In genomic region chr12:21499765-21500164, GRCh38 we compare ENCODE assay signal across 1 cellular context.
TF ChIP-seq lines count a peak whose summit lies in the region.

No MANE protein-coding gene starts in this region.

TF ChIP-seq in K562, 482 proteins besides CTCF, POLR2A, EP300 and RAD21:
- no peak for TF ChIP-seq GATA2 (CRISPR knock-in tag; IDR thresholded peaks at IDR 0.05)
- no peak for TF ChIP-seq CBFB (CRISPR knock-in tag; IDR thresholded peaks at IDR 0.05)
- TF ChIP-seq NR3C1 (CRISPR knock-in tag; IDR thresholded peaks at IDR 0.05) = no peak
- no peak for TF ChIP-seq MNT (conservative IDR thresholded peaks at IDR 0.05)
- no peak for TF ChIP-seq CBX8 (IDR thresholded peaks at IDR 0.05; ENCODE audit: borderline replicate concordance, extremely low read depth, low read depth, low read length, poor library complexity, severe bottlenecking)
- TF ChIP-seq TRIM25 (IDR thresholded peaks at IDR 0.05; ENCODE audit: borderline replicate concordance) = no peak
- TF ChIP-seq MCM3 (IDR thresholded peaks at IDR 0.05) = no peak
- no peak for TF ChIP-seq ZNF695 (CRISPR knock-in tag; IDR thresholded peaks at IDR 0.05)
- TF ChIP-seq ZSCAN29 (IDR thresholded peaks at IDR 0.05) = no peak
- TF ChIP-seq CBX3 (IDR thresholded peaks at IDR 0.05; ENCODE audit: borderline replicate concordance in 1 of 2, low read length in 2 of 2) = no peak
- TF ChIP-seq NCOR1 (IDR thresholded peaks at IDR 0.05) = no peak
- no peak for TF ChIP-seq ZNF77 (CRISPR knock-in tag; IDR thresholded peaks at IDR 0.05)
- TF ChIP-seq KLF13 (tag; IDR thresholded peaks at IDR 0.05; ENCODE audit: borderline replicate concordance, low read depth) = no peak
- no peak for TF ChIP-seq TAF15 (IDR thresholded peaks at IDR 0.05; ENCODE audit: low read depth, low read length)
- no peak for TF ChIP-seq ATF1 (CRISPR knock-in tag; IDR thresholded peaks at IDR 0.05)
- TF ChIP-seq ATF1 (tag; IDR thresholded peaks at IDR 0.05) = no peak
- no peak for TF ChIP-seq CEBPZ (IDR thresholded peaks at IDR 0.05; ENCODE audit: borderline replicate concordance, low read depth, low read length)
- TF ChIP-seq PHF21A (IDR thresholded peaks at IDR 0.05; ENCODE audit: borderline replicate concordance, low read depth) = no peak
- no peak for TF ChIP-seq KAT2B (IDR thresholded peaks at IDR 0.05; ENCODE audit: low read depth, low read length)
- no peak for TF ChIP-seq CREB5 (CRISPR knock-in tag; IDR thresholded peaks at IDR 0.05)
- no peak for TF ChIP-seq NFIX (CRISPR knock-in tag; IDR thresholded peaks at IDR 0.05; ENCODE audit: low read depth)
